Comparison of ENCODE assay signal across 7 cellular contexts in genomic region chr4:101655847-101656246, GRCh38.
"Had no signal": no experiment of that assay in that cellular context is flagged by ENCODE, and none has a peak within 500 bp of the region (broad histone marks: within the 10 kb centered on the region; RNA-seq: fewer than 3 reads in every experiment).

No MANE protein-coding gene starts in this region.

- H3K27ac Mint-ChIP-seq: HFFc6 had no signal

- H3K9me3 ChIP-seq: HAP-1 had no signal

- H3K9me3 Mint-ChIP-seq: HFFc6 had no signal

- H3K4me3 Mint-ChIP-seq: HFFc6 had no signal

- H3K36me3 ChIP-seq: HAP-1 had no signal

- DNase-seq: GM23248, GOT3, H7, HFFc6, IMR-90 had no signal

- H3K4me3 ChIP-seq: GM23248, HAP-1, K562 had no signal
